ENCODE assay signal across 8 cellular contexts in the genomic region with DNA sequence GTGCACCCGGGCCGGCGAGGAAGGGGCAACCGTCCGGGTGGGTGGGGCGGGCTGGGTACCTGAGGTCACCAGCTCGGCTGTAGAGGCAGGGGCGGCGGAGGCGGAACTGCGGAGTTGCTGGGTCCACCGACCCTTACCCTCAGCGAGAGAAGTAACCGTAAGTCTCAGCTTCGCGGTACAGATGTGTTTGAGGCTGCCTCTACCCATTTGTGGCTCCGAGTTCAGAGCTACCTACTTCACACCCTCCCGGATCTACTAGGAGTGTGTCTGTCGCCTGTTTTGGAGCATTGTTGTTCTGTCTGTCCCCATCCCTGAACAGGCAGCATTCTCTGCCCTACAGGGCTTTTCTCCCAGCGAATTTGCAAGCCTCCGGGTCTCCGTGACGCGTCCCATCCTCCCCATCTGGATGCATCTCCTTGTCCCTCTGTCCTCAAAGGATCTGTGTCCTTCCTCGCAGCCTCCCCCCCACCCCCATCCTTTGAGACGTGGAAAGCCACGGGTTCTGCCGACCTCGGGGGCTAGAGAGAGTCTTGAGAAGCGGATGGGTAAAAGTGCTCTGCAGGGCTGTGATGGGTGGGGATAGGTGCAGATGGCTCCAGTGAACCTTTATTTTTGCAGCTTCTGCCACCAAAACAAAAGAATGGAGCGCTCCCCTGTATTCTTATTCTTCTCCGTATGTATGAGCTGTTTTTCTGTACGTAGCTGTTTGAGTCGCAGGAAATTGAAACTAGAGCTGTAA. TPM values are rescaled to one million over a fixed set of nuclear protein-coding genes. Genes with fewer than 3 reads are reported as not detected.
DNase-seq lines count a peak whose midpoint lies in the region; ATAC-seq, FAIRE-seq and TF ChIP-seq lines count a peak whose summit lies in the region.

No MANE protein-coding gene starts in this region.

- H3K36me3 ChIP-seq in GM23338 (ENCODE audit: insufficient read depth) (no peaks in the 10 kb centered on the region), KMS-11 (ENCODE audit: insufficient read depth) (no peaks in the 10 kb centered on the region), H1 (ENCODE audit: control insufficient read depth in 2 of 4, insufficient read depth in 4 of 4, low read length in 3 of 4) (peaks cover 0 to 5% (median 0%) of the 10 kb centered on the region in 4 experiments; a peak in 1 of 8 replicates), mesendoderm (ENCODE audit: control insufficient read depth, insufficient read depth, low read length) (no peaks in the 10 kb centered on the region), testis (ENCODE audit: low read depth, missing control alignments) (no peaks in the 10 kb centered on the region)

- H3K23ac ChIP-seq in H1 (ENCODE audit: insufficient read length) (no peak overlapping the region), mesendoderm (ENCODE audit: low read length) (no peak overlapping the region)

- H4K20me1 ChIP-seq in GM23338 (replicated peaks; ENCODE audit: insufficient read depth) (peaks cover 11% of the 10 kb centered on the region), KMS-11 (ENCODE audit: insufficient read depth) (no peaks in the 10 kb centered on the region), H1 (replicated peaks in 1 of 2; ENCODE audit: control insufficient read depth in 1 of 2, insufficient read depth in 2 of 2, low read length in 2 of 2) (peaks cover 0 to 7% of the 10 kb centered on the region in 2 experiments)

- H4K8ac ChIP-seq in H1 (ENCODE audit: extremely low read depth, insufficient read depth, low read length) = peak overlapping the region; percentile 98; the same call in 1 of the 2 replicates
- no peak overlapping the region for H4K8ac ChIP-seq in mesendoderm (ENCODE audit: low read depth, low read length)

- H3K27ac ChIP-seq in GM23338 (ENCODE audit: low read depth) = peak overlapping the region; percentile 85
- peak overlapping the region; percentile 88 for H3K27ac ChIP-seq in KMS-11
- peak overlapping the region; percentile 89 for H3K27ac ChIP-seq in H1 (ENCODE audit: low read depth, low read length)
- peak overlapping the region; percentile 98 for H3K27ac ChIP-seq in mesendoderm (ENCODE audit: low read depth, low read length)
- H3K27ac ChIP-seq in testis = peak overlapping the region; percentile 92 to 93

- H2BK20ac ChIP-seq in H1 (ENCODE audit: low read length) = no peak overlapping the region

- H2AFZ ChIP-seq in GM23338 (peak overlapping the region; percentile 92), KMS-11 (ENCODE audit: low read depth) (peak overlapping the region; percentile 91; the same call in 1 of the 2 replicates), H1 (ENCODE audit: low read length) (peak overlapping the region; percentile 86)

- WGBS in H1 (ENCODE audit: extremely low coverage in 1 of 2, insufficient coverage in 1 of 2, insufficient read length in 1 of 2, insufficient replicate concordance in 2 of 2, low coverage in 1 of 2, low lambda C conversion rate in 2 of 2, missing lambda C conversion rate in 1 of 2), 2 experiments = 1% methylated on average over 25 of the region's 34 CpGs; no CpG with 5 or more reads in 1 of the 2 experiments
- no CpG with 5 or more reads among the region's 34 CpGs for WGBS in mesendoderm (ENCODE audit: extremely low coverage, insufficient coverage, low lambda C conversion rate)
- WGBS in testis, 2 donors = 0% methylated on average over 22 to 34 of the region's 34 CpGs

- peaks cover 11% of the 10 kb centered on the region; the same call in 1 of the 2 replicates for H3K23me2 ChIP-seq in H1 (ENCODE audit: low read depth, low read length)

- peak overlapping the region; percentile 74 for H3K4me2 ChIP-seq in GM23338
- peak overlapping the region; percentile 83 for H3K4me2 ChIP-seq in KMS-11
- peak overlapping the region; percentile 74 to 84 for H3K4me2 ChIP-seq in H1 (ENCODE audit: insufficient read depth in 1 of 2, low read depth in 2 of 2, low read length in 2 of 2)
- H3K4me2 ChIP-seq in mesendoderm (ENCODE audit: low read length) = peak overlapping the region; percentile 87

- ATAC-seq in GM23338 (peak; percentile 78), activated B cell treated with CpG ODN at 0.5 μM for 24 hours (ENCODE audit: low read depth) (no peak)

- peaks cover 12% of the 10 kb centered on the region for H3K27me3 Mint-ChIP-seq in GM23338 (ENCODE audit: insufficient read depth, low read depth, poor library complexity)
- H3K27me3 Mint-ChIP-seq in activated B cell treated with CpG ODN at 0.5 μM for 24 hours = no peaks in the 10 kb centered on the region

- CTCF ChIA-PET in activated B cell treated with CpG ODN at 0.5 μM for 24 hours (lab: Charles Lee) (interaction anchor here (1.0 to 2.2 kb wide), 2 partner anchors 67 to 200 kb away, joined by 3 to 12 read pairs; partner anchors contain the start of gene GATAD1), H1 (lab: Charles Lee; ENCODE audit: partially characterized antibody) (interaction anchor here (0.6 to 2.0 kb wide), 17 partner anchors 9 to 367 kb away, joined by 3 to 9 read pairs (median 4); partner anchors contain the start of genes GATAD1 and LRRD1)

- no peaks in the 10 kb centered on the region for H3F3A ChIP-seq in GM23338 (replicated peaks; ENCODE audit: low read depth)

- H3K79me2 ChIP-seq in GM23338 (replicated peaks; ENCODE audit: insufficient read depth) (peaks cover 77% of the 10 kb centered on the region), KMS-11 (ENCODE audit: insufficient read depth, low read depth) (peaks cover 81% of the 10 kb centered on the region), H1 (ENCODE audit: control insufficient read depth in 1 of 2, insufficient read depth in 2 of 2, low read length in 2 of 2) (peaks cover 4 to 68% of the 10 kb centered on the region in 2 experiments; a peak in 3 of 4 replicates), mesendoderm (ENCODE audit: control insufficient read depth, insufficient read depth, low read length) (peaks cover 26% of the 10 kb centered on the region)

- H3K27me3 ChIP-seq in GM23338 (ENCODE audit: insufficient read depth) (no peaks in the 10 kb centered on the region), KMS-11 (ENCODE audit: insufficient read depth, low read depth) (no peaks in the 10 kb centered on the region), H1 (replicated peaks in 1 of 4; ENCODE audit: control insufficient read depth in 3 of 4, extremely low read depth in 1 of 4, insufficient read depth in 3 of 4, low read length in 3 of 4) (no peaks in the 10 kb centered on the region), mesendoderm (ENCODE audit: insufficient read depth, low read length, poor library complexity) (no peaks in the 10 kb centered on the region), testis (no peaks in the 10 kb centered on the region)

- H3K4me3 Mint-ChIP-seq in GM23338 (peak overlapping the region; percentile 97), activated B cell treated with CpG ODN at 0.5 μM for 24 hours (peak overlapping the region; percentile 100)

- TF ChIP-seq POLR2A in H1 (IDR thresholded peaks at IDR 0.05; ENCODE audit: control extremely low read depth in 1 of 2, low read depth in 2 of 2, low read length in 2 of 2) (no peak), testis (IDR thresholded peaks at IDR 0.05) (no peak)

- H3K27ac Mint-ChIP-seq in GM23338 = peak overlapping the region; percentile 83
- H3K27ac Mint-ChIP-seq in activated B cell treated with CpG ODN at 0.5 μM for 24 hours = peak overlapping the region; percentile 79

- TF ChIP-seq EP300 in H1 (IDR thresholded peaks at IDR 0.05; ENCODE audit: borderline replicate concordance in 1 of 2, low read depth in 2 of 2, low read length in 2 of 2) = no peak

- DNase-seq in NOMO-1 treated with DMSO at 0.1 percent for 48 hours (lab: John Stamatoyannopoulos, UW; ENCODE audit: unreplicated experiment) = peak; percentile 36
- DNase-seq in NOMO-1 treated with dmso at 0.1 percent for 144 hours (lab: John Stamatoyannopoulos, UW; ENCODE audit: unreplicated experiment) = no peak
- DNase-seq in GM23338 (ENCODE audit: low spot score) = peak; percentile 77
- no peak for DNase-seq in activated B cell treated with CpG ODN at 0.5 μM for 24 hours
- no peak for DNase-seq in H1 (ENCODE audit: low read depth in 1 of 2, low spot score in 2 of 2)
- DNase-seq in mesendoderm = peak; percentile 72
- DNase-seq in testis = peak; percentile 63

- H2AK5ac ChIP-seq in H1 (ENCODE audit: low read depth, low read length) (no peak overlapping the region), mesendoderm (ENCODE audit: low read length) (no peak overlapping the region)

- H2BK5ac ChIP-seq in H1 (ENCODE audit: low read depth, low read length) (peak overlapping the region; percentile 87), mesendoderm (ENCODE audit: low read length) (peak overlapping the region; percentile 39)

- H3K4me1 ChIP-seq in GM23338 (ENCODE audit: insufficient read depth) (peaks cover 19% of the 10 kb centered on the region), KMS-11 (ENCODE audit: low read depth, poor library complexity, severe bottlenecking) (peaks cover 42% of the 10 kb centered on the region), H1 (replicated peaks in 1 of 4; ENCODE audit: control insufficient read depth in 3 of 4, insufficient read depth in 4 of 4, low read length in 3 of 4) (peaks cover 0 to 5% (median 1%) of the 10 kb centered on the region in 4 experiments; a peak in 5 of 7 replicates), mesendoderm (ENCODE audit: control insufficient read depth, low read depth, low read length) (peaks cover 7% of the 10 kb centered on the region), testis (peaks cover 32% of the 10 kb centered on the region)

- POLR2A ChIA-PET in activated B cell treated with CpG ODN at 0.5 μM for 24 hours (lab: Charles Lee) (interaction anchor here (1.0 to 2.8 kb wide), 11 partner anchors 13 to 387 kb away, joined by 3 to 36 read pairs (median 6); partner anchors contain the start of genes CYP51A1, GATAD1, LRRD1 and MTERF1), H1 (lab: Charles Lee; ENCODE audit: partially characterized antibody) (interaction anchor here (0.6 to 2.3 kb wide), 19 partner anchors 9 to 200 kb away, joined by 3 to 12 read pairs (median 4); partner anchors contain the start of genes CYP51A1 and GATAD1)

- peak overlapping the region; percentile 95 for H3K9ac ChIP-seq in KMS-11
- H3K9ac ChIP-seq in H1 (replicated peaks in 1 of 4; ENCODE audit: extremely low read depth in 1 of 4, low read depth in 3 of 4, low read length in 3 of 4) = peak overlapping the region; percentile 81 to 88 (median 84)
- peak overlapping the region; percentile 89 for H3K9ac ChIP-seq in mesendoderm (ENCODE audit: low read length)

- H3K4me3 ChIP-seq in GM23338 (peak overlapping the region; percentile 94), KMS-11 (IDR thresholded peaks at IDR 0.05; ENCODE audit: insufficient read depth, low read depth, low read length) (no peak overlapping the region), H1 (ENCODE audit: extremely low read depth in 1 of 4, insufficient read depth in 2 of 4, low read depth in 3 of 4, low read length in 4 of 4) (peak overlapping the region; percentile 87 to 97 (median 93)), mesendoderm (ENCODE audit: low read length) (peak overlapping the region; percentile 92), testis (peak overlapping the region; percentile 90 to 98)

- H4K5ac ChIP-seq in H1 (ENCODE audit: insufficient read length, low read depth, low read length) (peak overlapping the region; percentile 41), mesendoderm (ENCODE audit: low read length) (no peak overlapping the region)

- intact Hi-C loops in activated B cell treated with CpG ODN at 0.5 μM for 24 hours (cut with micrococcal nuclease) (loop anchor here (1.0 to 10.0 kb wide), 4 partner anchors 46 to 588 kb away; partner anchors contain the start of genes CDK6, CYP51A1 and MTERF1), testis (cut with DNase I; ENCODE audit: low total_unique reads) (no loop called here)

- peaks cover 2% of the 10 kb centered on the region; the same call in 1 of the 2 replicates for H3K79me1 ChIP-seq in H1 (ENCODE audit: low read depth, low read length)
- peaks cover 11% of the 10 kb centered on the region for H3K79me1 ChIP-seq in mesendoderm (ENCODE audit: low read length)

- H3K4ac ChIP-seq in H1 (replicated peaks; ENCODE audit: insufficient read length, low read depth, low read length) (no peak overlapping the region), mesendoderm (ENCODE audit: low read depth, low read length) (peak overlapping the region; percentile 56)

- no peaks in the 10 kb centered on the region; the same call in 2 of the 3 replicates for H3K36me3 Mint-ChIP-seq in GM23338 (ENCODE audit: low read depth)
- peaks cover 17% of the 10 kb centered on the region for H3K36me3 Mint-ChIP-seq in activated B cell treated with CpG ODN at 0.5 μM for 24 hours (ENCODE audit: low read depth)

- H3K14ac ChIP-seq in H1 (ENCODE audit: insufficient read length) = no peak overlapping the region

- H3K9me3 Mint-ChIP-seq in GM23338 = no peaks in the 10 kb centered on the region
- no peaks in the 10 kb centered on the region for H3K9me3 Mint-ChIP-seq in activated B cell treated with CpG ODN at 0.5 μM for 24 hours

- peak overlapping the region; percentile 40 for H3K56ac ChIP-seq in H1 (replicated peaks; ENCODE audit: insufficient read length, low read depth, low read length)
- H3K56ac ChIP-seq in mesendoderm (ENCODE audit: low read length) = peak overlapping the region; percentile 98

- H3K9me2 ChIP-seq in GM23338 (ENCODE audit: insufficient read depth) = no peaks in the 10 kb centered on the region

- H3K4me1 Mint-ChIP-seq in GM23338 (peaks cover 27% of the 10 kb centered on the region; the same call in 2 of the 3 replicates), activated B cell treated with CpG ODN at 0.5 μM for 24 hours (peaks cover 44% of the 10 kb centered on the region)

- TF ChIP-seq RAD21 in H1 (IDR thresholded peaks at IDR 0.05 in 1 of 2, conservative IDR thresholded peaks at IDR 0.05 in 1 of 2; ENCODE audit: low read depth in 2 of 2, low read length in 2 of 2) = no peak

- peak overlapping the region; percentile 91; the same call in 1 of the 2 replicates for H2BK12ac ChIP-seq in H1 (ENCODE audit: low read depth, low read length)

- H3K18ac ChIP-seq in H1 (ENCODE audit: extremely low read depth, low read length) = peak overlapping the region; percentile 41
- peak overlapping the region; percentile 85 for H3K18ac ChIP-seq in mesendoderm (ENCODE audit: low read length)

- H4K91ac ChIP-seq in H1 (replicated peaks; ENCODE audit: insufficient read length, low read length) = peak overlapping the region; percentile 17

- H3K9me3 ChIP-seq in H1 (ENCODE audit: insufficient read depth in 2 of 2, low read depth in 1 of 2, low read length in 1 of 2) (no peaks in the 10 kb centered on the region), testis (no peaks in the 10 kb centered on the region)

- H2BK15ac ChIP-seq in H1 (ENCODE audit: low read length) (no peak overlapping the region), mesendoderm (replicated peaks; ENCODE audit: low read depth) (no peak overlapping the region)

- TF ChIP-seq CTCF in GM23338 (conservative IDR thresholded peaks at IDR 0.05; ENCODE audit: low read depth in 2 of 2) (no peak), KMS-11 (conservative IDR thresholded peaks at IDR 0.05; ENCODE audit: low read depth, low read length) (no peak), activated B cell treated with CpG ODN at 0.5 μM for 24 hours (IDR thresholded peaks at IDR 0.05) (no peak), H1 (IDR thresholded peaks at IDR 0.05; ENCODE audit: control extremely low read depth in 1 of 3, insufficient read depth in 1 of 3, low read depth in 1 of 3, low read length in 3 of 3) (no peak), testis (IDR thresholded peaks at IDR 0.05) (no peak)

- no peak for FAIRE-seq in H1 (lab: Jason Lieb, UNC)

- H2BK120ac ChIP-seq in H1 (replicated peaks; ENCODE audit: low read depth, low read length) (no peak overlapping the region), mesendoderm (ENCODE audit: low read depth, low read length) (peak overlapping the region; percentile 50)

RNA-seq across cellular contexts. Expression of gene ANKIB1, which starts 0.8 kb away (rescaled TPM):
- 39.8 and 40.3 TPM in 2 replicates for total RNA-seq in GM23338 (2014; rRNA removed; shearing (Covaris generic))
- polyA plus RNA-seq in GM23338 (2016; fragmentation: Nextera tagmentation; extraction: Ambion mirVana) = 17.1 and 19.1 TPM in 2 replicates
- total RNA-seq in activated B cell treated with CpG ODN at 0.5 μM for 24 hours = 42.5 and 50.6 TPM in 2 replicates
- 43.0 and 43.8 TPM in 2 replicates for total RNA-seq in H1 (2021; fragmentation: NEBNext Ultra II Directional; extraction: Animal tissue kit (Norgen Biotek cat#: 25700))
- polyA plus RNA-seq in H1 (2011; rRNA removed) = 12.5 and 19.2 TPM in 2 replicates
- polyA plus RNA-seq in H1 (2011; cell fraction: cytosol; rRNA removed) = 18.9 TPM
- polyA plus RNA-seq in H1 (2011; cell fraction: nucleus; rRNA removed) = 40.3 TPM
- 16.4 to 27.3 TPM (median 20.0 TPM) in 4 replicates for polyA plus RNA-seq in H1 (2012, experiment 1 of 2)
- 1.6 TPM for polyA plus RNA-seq in H1 (2012, experiment 2 of 2)
- 28.8 TPM for polyA plus RNA-seq in H1 (2013, experiment 1 of 2)
- 29.1 TPM for polyA plus RNA-seq in H1 (2013, experiment 2 of 2)
- 58.3 and 67.9 TPM in 2 replicates for polyA minus RNA-seq in H1 (2011; rRNA and poly(A)+ RNA removed)
- polyA minus RNA-seq in H1 (2011; cell fraction: cytosol; rRNA and poly(A)+ RNA removed) = 19.7 TPM
- polyA minus RNA-seq in H1 (2011; cell fraction: nucleus; rRNA and poly(A)+ RNA removed) = 60.1 TPM
- polyA plus RNA-seq in mesendoderm (2013, experiment 1 of 2) = 25.6 TPM
- polyA plus RNA-seq in mesendoderm (2013, experiment 2 of 2) = 23.9 TPM
- total RNA-seq in testis = 10 to 100 TPM; 84.4 to 97.8 TPM
- polyA plus RNA-seq in testis (ENCODE audit: insufficient read depth, low read depth, low replicate concordance) = 66.8 TPM

RNA-seq across cellular contexts. Expression of gene KRIT1, which starts 0.8 kb away (rescaled TPM):
- total RNA-seq in GM23338 (2014; rRNA removed; shearing (Covaris generic)) = 54.3 and 59.8 TPM in 2 replicates
- polyA plus RNA-seq in GM23338 (2016; fragmentation: Nextera tagmentation; extraction: Ambion mirVana) (49.6 and 51.2 TPM in 2 replicates), H1 (2011; rRNA removed) (11.9 and 14.3 TPM in 2 replicates), testis (ENCODE audit: insufficient read depth, low read depth, low replicate concordance) (45.0 TPM)
- total RNA-seq in activated B cell treated with CpG ODN at 0.5 μM for 24 hours (53.4 and 61.1 TPM in 2 replicates), testis (100 to 1,000 TPM; 116 to 140 TPM)
- 28.7 and 28.8 TPM in 2 replicates for total RNA-seq in H1 (2021; fragmentation: NEBNext Ultra II Directional; extraction: Animal tissue kit (Norgen Biotek cat#: 25700))
- 22.4 TPM for polyA plus RNA-seq in H1 (2011; cell fraction: cytosol; rRNA removed)
- 21.5 TPM for polyA plus RNA-seq in H1 (2011; cell fraction: nucleus; rRNA removed)
- 16.2 to 27.6 TPM (median 19.6 TPM) in 4 replicates for polyA plus RNA-seq in H1 (2012, experiment 1 of 2)
- polyA plus RNA-seq in H1 (2012, experiment 2 of 2) = 2.3 TPM
- polyA plus RNA-seq in H1 (2013, experiment 1 of 2) = 24.6 TPM
- polyA plus RNA-seq in H1 (2013, experiment 2 of 2) = 23.0 TPM
- 39.0 and 60.6 TPM in 2 replicates for polyA minus RNA-seq in H1 (2011; rRNA and poly(A)+ RNA removed)
- 12.4 TPM for polyA minus RNA-seq in H1 (2011; cell fraction: cytosol; rRNA and poly(A)+ RNA removed)
- polyA minus RNA-seq in H1 (2011; cell fraction: nucleus; rRNA and poly(A)+ RNA removed) = 76.0 TPM
- polyA plus RNA-seq in mesendoderm (2013, experiment 1 of 2) = 25.2 TPM
- 24.1 TPM for polyA plus RNA-seq in mesendoderm (2013, experiment 2 of 2)

Comparison
In these comparisons a context has a peak if more than half of its experiments do, and no peak if none do; other contexts are left out.
1. DNase-seq: peak in NOMO-1 treated with DMSO at 0.1 percent for 48 hours (single experiment), GM23338 (single experiment), mesendoderm (single experiment) and testis (single experiment); none in NOMO-1 treated with dmso at 0.1 percent for 144 hours (single experiment), activated B cell treated with CpG ODN at 0.5 μM for 24 hours (single experiment) and H1 (0 of 2).
2. Peak in every context shown above with its lines, with median percentiles within 50 percentile points of each other: H2AFZ ChIP-seq, H3K27ac ChIP-seq, H3K4me2 ChIP-seq and H3K9ac ChIP-seq.